In genomic region chr9:119667163-119667562, GRCh38 we compare ENCODE assay signal across 30 cellular contexts.
"Had no signal": no experiment of that assay in that cellular context is flagged by ENCODE, and none has a peak within 500 bp of the region (broad histone marks: within the 10 kb centered on the region; RNA-seq: fewer than 3 reads in every experiment).

No MANE protein-coding gene starts in this region.

- H3K27ac Mint-ChIP-seq: activated CD4-positive, alpha-beta T cell treated with anti-CD3 and anti-CD28 coated beads, Interleukin-2, amount 10 ng/mL, durations not matched to agents 7 days and 5 days; activated CD8-positive, alpha-beta memory T cell treated with anti-CD3 and anti-CD28 coated beads, Interleukin-2, amount 10 ng/mL, durations not matched to agents 7 days and 5 days; activated CD8-positive, alpha-beta T cell treated with anti-CD3 and anti-CD28 coated beads for 36 hours; activated naive CD4-positive, alpha-beta T cell treated with anti-CD3 and anti-CD28 coated beads, Interleukin-2, amount 50 U/mL, for 24 hours; dendritic cell treated with granulocyte-macrophage colony-stimulating factor and Interleukin-4, amounts not matched to agents 40 ng/mL and 50 ng/mL, for 4 days; naive B cell; stimulated activated memory B cell treated with anti-CD40 and anti-IgM and Interleukin-4, amounts not matched to agents 10 μg/mL and 1 μg/mL and 100 μg/mL, for 72 hours; T-helper 17 cell had no signal

- H3K4me3 ChIP-seq: body of pancreas, cardiac muscle cell, mucosa of descending colon, smooth muscle cell, stomach, suprapubic skin, tibial nerve had no signal

- H3K4me1 ChIP-seq: body of pancreas, stomach, suprapubic skin, tibial nerve had no signal

- H3K4me3 Mint-ChIP-seq: activated CD4-positive, alpha-beta T cell treated with anti-CD3 and anti-CD28 coated beads, Interleukin-2, amount 10 ng/mL, durations not matched to agents 7 days and 5 days; activated CD8-positive, alpha-beta memory T cell treated with anti-CD3 and anti-CD28 coated beads, Interleukin-2, amount 10 ng/mL, durations not matched to agents 7 days and 5 days; activated CD8-positive, alpha-beta T cell treated with anti-CD3 and anti-CD28 coated beads for 36 hours; activated naive CD4-positive, alpha-beta T cell treated with anti-CD3 and anti-CD28 coated beads, Interleukin-2, amount 50 U/mL, for 24 hours; dendritic cell treated with granulocyte-macrophage colony-stimulating factor and Interleukin-4, amounts not matched to agents 40 ng/mL and 50 ng/mL, for 4 days; naive B cell; stimulated activated memory B cell treated with anti-CD40 and anti-IgM and Interleukin-4, amounts not matched to agents 10 μg/mL and 1 μg/mL and 100 μg/mL, for 72 hours; T-helper 17 cell had no signal

- H3K4me2 ChIP-seq: smooth muscle cell had no signal

- H3K9me3 Mint-ChIP-seq: activated CD4-positive, alpha-beta T cell treated with anti-CD3 and anti-CD28 coated beads, Interleukin-2, amount 10 ng/mL, durations not matched to agents 7 days and 5 days; activated naive CD4-positive, alpha-beta T cell treated with anti-CD3 and anti-CD28 coated beads, Interleukin-2, amount 50 U/mL, for 24 hours; dendritic cell treated with granulocyte-macrophage colony-stimulating factor and Interleukin-4, amounts not matched to agents 40 ng/mL and 50 ng/mL, for 4 days; stimulated activated memory B cell treated with anti-CD40 and anti-IgM and Interleukin-4, amounts not matched to agents 10 μg/mL and 1 μg/mL and 100 μg/mL, for 72 hours had no signal

- FAIRE-seq: urothelium cell line had no signal

- H3K27me3 ChIP-seq: body of pancreas, cardiac muscle cell, stomach, suprapubic skin, tibial nerve had no signal

- H3K27ac ChIP-seq: body of pancreas, cardiac muscle cell, stomach, suprapubic skin, tibial nerve had no signal

- DNase-seq: activated CD4-positive, alpha-beta T cell treated with anti-CD3 and anti-CD28 coated beads, Interleukin-2, amount 10 ng/mL, durations not matched to agents 7 days and 5 days; activated CD4-positive, CD25-positive, alpha-beta regulatory T cell treated with anti-CD3 and anti-CD28 coated beads, Interleukin-2, amount 50 U/mL, for 72 hours; activated CD8-positive, alpha-beta memory T cell treated with anti-CD3 and anti-CD28 coated beads, Interleukin-2, amount 10 ng/mL, durations not matched to agents 7 days and 5 days; activated CD8-positive, alpha-beta T cell treated with anti-CD3 and anti-CD28 coated beads for 36 hours; activated gamma-delta T cell treated with Interleukin-2 at 50 U/mL for 16 hours; activated T-cell treated with anti-CD3 and anti-CD28 coated beads for 4 hours; anterior cingulate cortex; body of pancreas; effector CD4-positive, alpha-beta T cell; foreskin melanocyte; hypothalamus; islet precursor cell; left cardiac atrium; mesenchymal stem cell; mucosa of descending colon; naive B cell; occipital lobe; stimulated activated CD4-positive, alpha-beta T cell treated with anti-CD3 and anti-CD28 coated beads, Interleukin-15, amount 100 ng/mL, for 24 hours; stomach; T-helper 17 cell had no signal

- ATAC-seq: activated CD8-positive, alpha-beta memory T cell treated with anti-CD3 and anti-CD28 coated beads, Interleukin-2, amount 10 ng/mL, durations not matched to agents 7 days and 5 days; activated CD8-positive, alpha-beta T cell treated with anti-CD3 and anti-CD28 coated beads for 36 hours; body of pancreas; esophagus mucosa; left cardiac atrium; mucosa of descending colon; sciatic nerve; stimulated activated memory B cell treated with anti-CD40 and anti-IgM and Interleukin-4, amounts not matched to agents 10 μg/mL and 1 μg/mL and 100 μg/mL, for 72 hours; T-helper 17 cell had no signal

- H3K36me3 ChIP-seq: cardiac muscle cell, stomach, suprapubic skin, tibial nerve had no signal

- H3K4me1 Mint-ChIP-seq: activated CD4-positive, alpha-beta T cell treated with anti-CD3 and anti-CD28 coated beads, Interleukin-2, amount 10 ng/mL, durations not matched to agents 7 days and 5 days; activated CD8-positive, alpha-beta memory T cell treated with anti-CD3 and anti-CD28 coated beads, Interleukin-2, amount 10 ng/mL, durations not matched to agents 7 days and 5 days; activated naive CD4-positive, alpha-beta T cell treated with anti-CD3 and anti-CD28 coated beads, Interleukin-2, amount 50 U/mL, for 24 hours; naive B cell; stimulated activated memory B cell treated with anti-CD40 and anti-IgM and Interleukin-4, amounts not matched to agents 10 μg/mL and 1 μg/mL and 100 μg/mL, for 72 hours; T-helper 17 cell had no signal

- H3K36me3 Mint-ChIP-seq: activated CD8-positive, alpha-beta memory T cell treated with anti-CD3 and anti-CD28 coated beads, Interleukin-2, amount 10 ng/mL, durations not matched to agents 7 days and 5 days; activated naive CD4-positive, alpha-beta T cell treated with anti-CD3 and anti-CD28 coated beads, Interleukin-2, amount 50 U/mL, for 24 hours; naive B cell; stimulated activated memory B cell treated with anti-CD40 and anti-IgM and Interleukin-4, amounts not matched to agents 10 μg/mL and 1 μg/mL and 100 μg/mL, for 72 hours had no signal

- H3K27me3 Mint-ChIP-seq: activated CD4-positive, alpha-beta T cell treated with anti-CD3 and anti-CD28 coated beads, Interleukin-2, amount 10 ng/mL, durations not matched to agents 7 days and 5 days; activated CD8-positive, alpha-beta memory T cell treated with anti-CD3 and anti-CD28 coated beads, Interleukin-2, amount 10 ng/mL, durations not matched to agents 7 days and 5 days; activated CD8-positive, alpha-beta T cell treated with anti-CD3 and anti-CD28 coated beads for 36 hours; activated naive CD4-positive, alpha-beta T cell treated with anti-CD3 and anti-CD28 coated beads, Interleukin-2, amount 50 U/mL, for 24 hours; dendritic cell treated with granulocyte-macrophage colony-stimulating factor and Interleukin-4, amounts not matched to agents 40 ng/mL and 50 ng/mL, for 4 days; T-helper 17 cell had no signal

- H3K9me3 ChIP-seq: body of pancreas, mucosa of descending colon, stomach, suprapubic skin, tibial nerve had no signal
